In the genomic region with DNA sequence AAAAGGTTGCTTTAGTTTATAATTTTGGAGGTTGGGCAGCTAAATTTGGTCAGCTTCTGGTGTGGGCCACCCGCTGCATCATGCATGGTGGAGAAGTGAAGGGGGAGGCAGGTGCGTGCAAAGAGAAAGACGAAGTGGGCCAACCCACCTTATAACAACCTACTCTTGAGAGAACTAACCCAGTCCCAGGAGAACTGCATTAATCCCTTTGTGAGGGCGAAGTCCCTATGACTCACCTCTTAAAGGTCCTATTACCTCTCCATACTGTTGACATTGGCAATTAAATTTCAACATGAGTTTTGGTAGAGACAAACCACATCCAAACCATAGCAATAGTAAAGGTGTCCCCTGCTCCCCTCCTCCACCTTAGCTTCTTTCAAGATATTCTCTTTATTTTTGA, we compare ENCODE assay signal across 1 cellular context.
TF ChIP-seq lines count a peak whose summit lies in the region.

No MANE protein-coding gene starts in this region.

TF ChIP-seq in HEK293, 187 proteins besides CTCF, POLR2A, EP300 and RAD21 (continued from another document and continues in another):
- TF ChIP-seq ZNF341 (tag by site-specific recombination; IDR thresholded peaks at IDR 0.05; ENCODE audit: low read depth), result no peak
- TF ChIP-seq, protein P1, sequence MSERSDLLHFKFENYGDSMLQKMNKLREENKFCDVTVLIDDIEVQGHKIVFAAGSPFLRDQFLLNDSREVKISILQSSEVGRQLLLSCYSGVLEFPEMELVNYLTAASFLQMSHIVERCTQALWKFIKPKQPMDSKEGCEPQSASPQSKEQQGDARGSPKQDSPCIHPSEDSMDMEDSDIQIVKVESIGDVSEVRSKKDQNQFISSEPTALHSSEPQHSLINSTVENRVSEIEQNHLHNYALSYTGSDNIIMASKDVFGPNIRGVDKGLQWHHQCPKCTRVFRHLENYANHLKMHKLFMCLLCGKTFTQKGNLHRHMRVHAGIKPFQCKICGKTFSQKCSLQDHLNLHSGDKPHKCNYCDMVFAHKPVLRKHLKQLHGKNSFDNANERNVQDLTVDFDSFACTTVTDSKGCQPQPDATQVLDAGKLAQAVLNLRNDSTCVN (tag by site-specific recombination; optimal IDR thresholded peaks at IDR 0.05), result no peak
- TF ChIP-seq ZNF169 (tag by site-specific recombination; IDR thresholded peaks at IDR 0.05), result no peak
- TF ChIP-seq GLI2 (tag by site-specific recombination; IDR thresholded peaks at IDR 0.05; ENCODE audit: borderline replicate concordance, low read depth), result peak; percentile 60; the same call in 1 of the 2 replicates
- TF ChIP-seq ZNF585B (tag by site-specific recombination; IDR thresholded peaks at IDR 0.05), result no peak
- no peak for TF ChIP-seq GLI4 (tag by site-specific recombination; IDR thresholded peaks at IDR 0.05)
- TF ChIP-seq GFI1B (tag by site-specific recombination; IDR thresholded peaks at IDR 0.05), result no peak
- TF ChIP-seq ZNF16 (tag by site-specific recombination; IDR thresholded peaks at IDR 0.05; ENCODE audit: low read depth), result no peak
- TF ChIP-seq ZNF830 (tag by site-specific recombination; IDR thresholded peaks at IDR 0.05; ENCODE audit: low read depth), result no peak
- TF ChIP-seq ZNF701 (tag by site-specific recombination; IDR thresholded peaks at IDR 0.05), result no peak
- no peak for TF ChIP-seq BCL11B (tag by site-specific recombination; IDR thresholded peaks at IDR 0.05; ENCODE audit: low read depth)
- peak; percentile 93 for TF ChIP-seq ZNF24 (tag by site-specific recombination; IDR thresholded peaks at IDR 0.05)
- TF ChIP-seq, protein P2, sequence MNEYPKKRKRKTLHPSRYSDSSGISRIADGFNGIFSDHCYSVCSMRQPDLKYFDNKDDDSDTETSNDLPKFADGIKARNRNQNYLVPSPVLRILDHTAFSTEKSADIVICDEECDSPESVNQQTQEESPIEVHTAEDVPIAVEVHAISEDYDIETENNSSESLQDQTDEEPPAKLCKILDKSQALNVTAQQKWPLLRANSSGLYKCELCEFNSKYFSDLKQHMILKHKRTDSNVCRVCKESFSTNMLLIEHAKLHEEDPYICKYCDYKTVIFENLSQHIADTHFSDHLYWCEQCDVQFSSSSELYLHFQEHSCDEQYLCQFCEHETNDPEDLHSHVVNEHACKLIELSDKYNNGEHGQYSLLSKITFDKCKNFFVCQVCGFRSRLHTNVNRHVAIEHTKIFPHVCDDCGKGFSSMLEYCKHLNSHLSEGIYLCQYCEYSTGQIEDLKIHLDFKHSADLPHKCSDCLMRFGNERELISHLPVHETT (tag by site-specific recombination; IDR thresholded peaks at IDR 0.05), result peak; percentile 77; the same call in 1 of the 2 replicates
- TF ChIP-seq ZNF677 (tag by site-specific recombination; IDR thresholded peaks at IDR 0.05), result no peak
- no peak for TF ChIP-seq ZNF112 (tag by site-specific recombination; IDR thresholded peaks at IDR 0.05)
- no peak for TF ChIP-seq ZNF404 (tag by site-specific recombination; IDR thresholded peaks at IDR 0.05)
- no peak for TF ChIP-seq ZNF221 (tag by site-specific recombination; IDR thresholded peaks at IDR 0.05; ENCODE audit: borderline replicate concordance)
- TF ChIP-seq, protein P3, sequence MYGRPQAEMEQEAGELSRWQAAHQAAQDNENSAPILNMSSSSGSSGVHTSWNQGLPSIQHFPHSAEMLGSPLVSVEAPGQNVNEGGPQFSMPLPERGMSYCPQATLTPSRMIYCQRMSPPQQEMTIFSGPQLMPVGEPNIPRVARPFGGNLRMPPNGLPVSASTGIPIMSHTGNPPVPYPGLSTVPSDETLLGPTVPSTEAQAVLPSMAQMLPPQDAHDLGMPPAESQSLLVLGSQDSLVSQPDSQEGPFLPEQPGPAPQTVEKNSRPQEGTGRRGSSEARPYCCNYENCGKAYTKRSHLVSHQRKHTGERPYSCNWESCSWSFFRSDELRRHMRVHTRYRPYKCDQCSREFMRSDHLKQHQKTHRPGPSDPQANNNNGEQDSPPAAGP (tag by site-specific recombination; IDR thresholded peaks at IDR 0.05), result peak; percentile 95
- TF ChIP-seq ZFP69B (tag by site-specific recombination; IDR thresholded peaks at IDR 0.05), result peak; percentile 71
- no peak for TF ChIP-seq RBAK (tag by site-specific recombination; IDR thresholded peaks at IDR 0.05)
- peak; percentile 70; the same call in 1 of the 2 replicates for TF ChIP-seq ZNF184 (tag by site-specific recombination; IDR thresholded peaks at IDR 0.05)
- TF ChIP-seq ZNF433 (tag by site-specific recombination; IDR thresholded peaks at IDR 0.05; ENCODE audit: low read depth), result no peak
- peak; percentile 14; the same call in 1 of the 2 replicates for TF ChIP-seq SP2 (tag by site-specific recombination; IDR thresholded peaks at IDR 0.05)
- no peak for TF ChIP-seq ZNF157 (tag by site-specific recombination; IDR thresholded peaks at IDR 0.05)
- no peak for TF ChIP-seq ZNF658 (tag by site-specific recombination; IDR thresholded peaks at IDR 0.05)
- no peak for TF ChIP-seq ZNF473 (tag by site-specific recombination; IDR thresholded peaks at IDR 0.05)
- TF ChIP-seq HOXD13 (CRISPR knock-in tag; IDR thresholded peaks at IDR 0.05; ENCODE audit: borderline replicate concordance), result no peak
- TF ChIP-seq ZNF394 (tag by site-specific recombination; IDR thresholded peaks at IDR 0.05; ENCODE audit: borderline replicate concordance), result peak; percentile 35; the same call in 1 of the 2 replicates
- no peak for TF ChIP-seq ZNF302 (tag by site-specific recombination; IDR thresholded peaks at IDR 0.05; ENCODE audit: low read depth)
- TF ChIP-seq, protein P4, sequence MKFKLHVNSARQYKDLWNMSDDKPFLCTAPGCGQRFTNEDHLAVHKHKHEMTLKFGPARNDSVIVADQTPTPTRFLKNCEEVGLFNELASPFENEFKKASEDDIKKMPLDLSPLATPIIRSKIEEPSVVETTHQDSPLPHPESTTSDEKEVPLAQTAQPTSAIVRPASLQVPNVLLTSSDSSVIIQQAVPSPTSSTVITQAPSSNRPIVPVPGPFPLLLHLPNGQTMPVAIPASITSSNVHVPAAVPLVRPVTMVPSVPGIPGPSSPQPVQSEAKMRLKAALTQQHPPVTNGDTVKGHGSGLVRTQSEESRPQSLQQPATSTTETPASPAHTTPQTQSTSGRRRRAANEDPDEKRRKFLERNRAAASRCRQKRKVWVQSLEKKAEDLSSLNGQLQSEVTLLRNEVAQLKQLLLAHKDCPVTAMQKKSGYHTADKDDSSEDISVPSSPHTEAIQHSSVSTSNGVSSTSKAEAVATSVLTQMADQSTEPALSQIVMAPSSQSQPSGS (tag by site-specific recombination; IDR thresholded peaks at IDR 0.05; ENCODE audit: low read depth), result 0 out of 2 replicates have a peak, but pooled peaks have one; percentile 31
- TF ChIP-seq ZNF366 (tag by site-specific recombination; conservative IDR thresholded peaks at IDR 0.05), result peak; percentile 78
- TF ChIP-seq, protein P5, sequence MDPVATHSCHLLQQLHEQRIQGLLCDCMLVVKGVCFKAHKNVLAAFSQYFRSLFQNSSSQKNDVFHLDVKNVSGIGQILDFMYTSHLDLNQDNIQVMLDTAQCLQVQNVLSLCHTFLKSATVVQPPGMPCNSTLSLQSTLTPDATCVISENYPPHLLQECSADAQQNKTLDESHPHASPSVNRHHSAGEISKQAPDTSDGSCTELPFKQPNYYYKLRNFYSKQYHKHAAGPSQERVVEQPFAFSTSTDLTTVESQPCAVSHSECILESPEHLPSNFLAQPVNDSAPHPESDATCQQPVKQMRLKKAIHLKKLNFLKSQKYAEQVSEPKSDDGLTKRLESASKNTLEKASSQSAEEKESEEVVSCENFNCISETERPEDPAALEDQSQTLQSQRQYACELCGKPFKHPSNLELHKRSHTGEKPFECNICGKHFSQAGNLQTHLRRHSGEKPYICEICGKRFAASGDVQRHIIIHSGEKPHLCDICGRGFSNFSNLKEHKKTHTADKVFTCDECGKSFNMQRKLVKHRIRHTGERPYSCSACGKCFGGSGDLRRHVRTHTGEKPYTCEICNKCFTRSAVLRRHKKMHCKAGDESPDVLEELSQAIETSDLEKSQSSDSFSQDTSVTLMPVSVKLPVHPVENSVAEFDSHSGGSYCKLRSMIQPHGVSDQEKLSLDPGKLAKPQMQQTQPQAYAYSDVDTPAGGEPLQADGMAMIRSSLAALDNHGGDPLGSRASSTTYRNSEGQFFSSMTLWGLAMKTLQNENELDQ (tag by site-specific recombination; IDR thresholded peaks at IDR 0.05; ENCODE audit: low read depth), result no peak
- TF ChIP-seq, protein P6, sequence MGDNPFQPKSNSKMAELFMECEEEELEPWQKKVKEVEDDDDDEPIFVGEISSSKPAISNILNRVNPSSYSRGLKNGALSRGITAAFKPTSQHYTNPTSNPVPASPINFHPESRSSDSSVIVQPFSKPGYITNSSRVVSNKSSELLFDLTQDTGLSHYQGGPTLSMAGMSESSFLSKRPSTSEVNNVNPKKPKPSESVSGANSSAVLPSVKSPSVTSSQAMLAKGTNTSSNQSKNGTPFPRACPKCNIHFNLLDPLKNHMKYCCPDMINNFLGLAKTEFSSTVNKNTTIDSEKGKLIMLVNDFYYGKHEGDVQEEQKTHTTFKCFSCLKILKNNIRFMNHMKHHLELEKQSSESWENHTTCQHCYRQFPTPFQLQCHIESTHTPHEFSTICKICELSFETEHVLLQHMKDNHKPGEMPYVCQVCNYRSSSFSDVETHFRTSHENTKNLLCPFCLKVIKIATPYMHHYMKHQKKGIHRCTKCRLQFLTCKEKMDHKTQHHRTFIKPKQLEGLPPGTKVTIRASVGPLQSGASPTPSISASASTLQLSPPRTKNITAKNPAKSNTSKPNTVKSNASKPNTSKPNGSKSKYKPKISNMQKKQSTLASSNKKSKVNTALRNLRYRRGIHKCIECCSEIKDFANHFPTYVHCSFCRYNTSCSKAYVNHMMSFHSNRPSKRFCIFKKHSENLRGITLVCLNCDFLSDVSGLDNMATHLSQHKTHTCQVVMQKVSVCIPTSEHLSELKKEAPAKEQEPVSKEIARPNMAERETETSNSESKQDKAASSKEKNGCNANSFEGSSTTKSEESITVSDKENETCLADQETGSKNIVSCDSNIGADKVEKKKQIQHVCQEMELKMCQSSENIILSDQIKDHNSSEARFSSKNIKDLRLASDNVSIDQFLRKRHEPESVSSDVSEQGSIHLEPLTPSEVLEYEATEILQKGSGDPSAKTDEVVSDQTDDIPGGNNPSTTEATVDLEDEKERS (tag by site-specific recombination; IDR thresholded peaks at IDR 0.05), result no peak
- TF ChIP-seq KLF7 (tag by site-specific recombination; IDR thresholded peaks at IDR 0.05; ENCODE audit: borderline replicate concordance), result peak; percentile 80; the same call in 1 of the 2 replicates
- TF ChIP-seq ZNF48 (tag by site-specific recombination; IDR thresholded peaks at IDR 0.05), result no peak
- no peak for TF ChIP-seq ZNF266 (tag by site-specific recombination; IDR thresholded peaks at IDR 0.05; ENCODE audit: low read depth)
- TF ChIP-seq KLF16 (tag by site-specific recombination; IDR thresholded peaks at IDR 0.05), result peak; percentile 57; the same call in 1 of the 2 replicates
- TF ChIP-seq, protein P7, sequence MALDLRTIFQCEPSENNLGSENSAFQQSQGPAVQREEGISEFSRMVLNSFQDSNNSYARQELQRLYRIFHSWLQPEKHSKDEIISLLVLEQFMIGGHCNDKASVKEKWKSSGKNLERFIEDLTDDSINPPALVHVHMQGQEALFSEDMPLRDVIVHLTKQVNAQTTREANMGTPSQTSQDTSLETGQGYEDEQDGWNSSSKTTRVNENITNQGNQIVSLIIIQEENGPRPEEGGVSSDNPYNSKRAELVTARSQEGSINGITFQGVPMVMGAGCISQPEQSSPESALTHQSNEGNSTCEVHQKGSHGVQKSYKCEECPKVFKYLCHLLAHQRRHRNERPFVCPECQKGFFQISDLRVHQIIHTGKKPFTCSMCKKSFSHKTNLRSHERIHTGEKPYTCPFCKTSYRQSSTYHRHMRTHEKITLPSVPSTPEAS (tag by site-specific recombination; IDR thresholded peaks at IDR 0.05), result no peak
- no peak for TF ChIP-seq ZNF2 (tag by site-specific recombination; IDR thresholded peaks at IDR 0.05)
- TF ChIP-seq, protein P8, sequence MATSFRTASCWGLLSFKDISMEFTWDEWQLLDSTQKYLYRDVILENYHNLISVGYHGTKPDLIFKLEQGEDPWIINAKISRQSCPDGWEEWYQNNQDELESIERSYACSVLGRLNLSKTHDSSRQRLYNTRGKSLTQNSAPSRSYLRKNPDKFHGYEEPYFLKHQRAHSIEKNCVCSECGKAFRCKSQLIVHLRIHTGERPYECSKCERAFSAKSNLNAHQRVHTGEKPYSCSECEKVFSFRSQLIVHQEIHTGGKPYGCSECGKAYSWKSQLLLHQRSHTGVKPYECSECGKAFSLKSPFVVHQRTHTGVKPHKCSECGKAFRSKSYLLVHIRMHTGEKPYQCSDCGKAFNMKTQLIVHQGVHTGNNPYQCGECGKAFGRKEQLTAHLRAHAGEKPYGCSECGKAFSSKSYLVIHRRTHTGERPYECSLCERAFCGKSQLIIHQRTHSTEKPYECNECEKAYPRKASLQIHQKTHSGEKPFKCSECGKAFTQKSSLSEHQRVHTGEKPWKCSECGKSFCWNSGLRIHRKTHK (tag by site-specific recombination; IDR thresholded peaks at IDR 0.05), result no peak
- TF ChIP-seq ZNF768 (tag by site-specific recombination; IDR thresholded peaks at IDR 0.05), result no peak
- TF ChIP-seq, protein P9, sequence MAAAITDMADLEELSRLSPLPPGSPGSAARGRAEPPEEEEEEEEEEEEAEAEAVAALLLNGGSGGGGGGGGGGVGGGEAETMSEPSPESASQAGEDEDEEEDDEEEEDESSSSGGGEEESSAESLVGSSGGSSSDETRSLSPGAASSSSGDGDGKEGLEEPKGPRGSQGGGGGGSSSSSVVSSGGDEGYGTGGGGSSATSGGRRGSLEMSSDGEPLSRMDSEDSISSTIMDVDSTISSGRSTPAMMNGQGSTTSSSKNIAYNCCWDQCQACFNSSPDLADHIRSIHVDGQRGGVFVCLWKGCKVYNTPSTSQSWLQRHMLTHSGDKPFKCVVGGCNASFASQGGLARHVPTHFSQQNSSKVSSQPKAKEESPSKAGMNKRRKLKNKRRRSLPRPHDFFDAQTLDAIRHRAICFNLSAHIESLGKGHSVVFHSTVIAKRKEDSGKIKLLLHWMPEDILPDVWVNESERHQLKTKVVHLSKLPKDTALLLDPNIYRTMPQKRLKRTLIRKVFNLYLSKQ (tag by site-specific recombination; IDR thresholded peaks at IDR 0.05; ENCODE audit: borderline replicate concordance), result no peak
- peak; percentile 86 for TF ChIP-seq EGR2 (tag by site-specific recombination; IDR thresholded peaks at IDR 0.05; ENCODE audit: low read depth)
- TF ChIP-seq, protein P10, sequence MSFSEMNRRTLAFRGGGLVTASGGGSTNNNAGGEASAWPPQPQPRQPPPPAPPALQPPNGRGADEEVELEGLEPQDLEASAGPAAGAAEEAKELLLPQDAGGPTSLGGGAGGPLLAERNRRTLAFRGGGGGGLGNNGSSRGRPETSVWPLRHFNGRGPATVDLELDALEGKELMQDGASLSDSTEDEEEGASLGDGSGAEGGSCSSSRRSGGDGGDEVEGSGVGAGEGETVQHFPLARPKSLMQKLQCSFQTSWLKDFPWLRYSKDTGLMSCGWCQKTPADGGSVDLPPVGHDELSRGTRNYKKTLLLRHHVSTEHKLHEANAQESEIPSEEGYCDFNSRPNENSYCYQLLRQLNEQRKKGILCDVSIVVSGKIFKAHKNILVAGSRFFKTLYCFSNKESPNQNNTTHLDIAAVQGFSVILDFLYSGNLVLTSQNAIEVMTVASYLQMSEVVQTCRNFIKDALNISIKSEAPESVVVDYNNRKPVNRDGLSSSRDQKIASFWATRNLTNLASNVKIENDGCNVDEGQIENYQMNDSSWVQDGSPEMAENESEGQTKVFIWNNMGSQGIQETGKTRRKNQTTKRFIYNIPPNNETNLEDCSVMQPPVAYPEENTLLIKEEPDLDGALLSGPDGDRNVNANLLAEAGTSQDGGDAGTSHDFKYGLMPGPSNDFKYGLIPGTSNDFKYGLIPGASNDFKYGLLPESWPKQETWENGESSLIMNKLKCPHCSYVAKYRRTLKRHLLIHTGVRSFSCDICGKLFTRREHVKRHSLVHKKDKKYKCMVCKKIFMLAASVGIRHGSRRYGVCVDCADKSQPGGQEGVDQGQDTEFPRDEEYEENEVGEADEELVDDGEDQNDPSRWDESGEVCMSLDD (tag by site-specific recombination; IDR thresholded peaks at IDR 0.05), result no peak
- no peak for TF ChIP-seq SALL2 (tag by site-specific recombination; IDR thresholded peaks at IDR 0.05; ENCODE audit: borderline replicate concordance)
